In genomic region chr1:20609541-20609940, GRCh38 we compare ENCODE assay signal across 34 cellular contexts. TPM values are rescaled to one million over a fixed set of nuclear protein-coding genes. Genes with fewer than 3 reads are reported as not detected.
"Had no signal": no experiment of that assay in that cellular context is flagged by ENCODE, and none has a peak within 500 bp of the region (broad histone marks: within the 10 kb centered on the region; RNA-seq: fewer than 3 reads in every experiment).

No MANE protein-coding gene starts in this region.

- H3K4me1 Mint-ChIP-seq: activated CD4-positive, alpha-beta memory T cell treated with anti-CD3 and anti-CD28 coated beads, Interleukin-2, amount 10 ng/mL, durations not matched to agents 7 days and 5 days; activated CD4-positive, alpha-beta T cell treated with anti-CD3 and anti-CD28 coated beads, Interleukin-2, amount 10 ng/mL, durations not matched to agents 7 days and 5 days; activated naive CD4-positive, alpha-beta T cell treated with anti-CD3 and anti-CD28 coated beads, Interleukin-2, amount 50 U/mL, for 24 hours; activated naive CD8-positive, alpha-beta T cell treated with anti-CD3 and anti-CD28 coated beads, Interleukin-2, amount 50 U/mL, for 24 hours; activated T-helper 17 cell treated with anti-CD3 and anti-CD28 coated beads, Interleukin-2, amount 50 U/mL, for 72 hours; naive thymus-derived CD4-positive, alpha-beta T cell; stimulated activated memory B cell treated with anti-CD40 and anti-IgM and Interleukin-4, amounts not matched to agents 10 μg/mL and 1 μg/mL and 100 μg/mL, for 72 hours; stimulated activated naive CD8-positive, alpha-beta T cell treated with anti-CD3 and anti-CD28 coated beads, Interleukin-15, amount 100 ng/mL, for 72 hours; T-helper 17 cell had no signal

- H3K36me3 ChIP-seq: breast epithelium, ovary, uterus had no signal

- H3K4me3 ChIP-seq: breast epithelium, ovary, smooth muscle cell, uterus had no signal

- H3K36me3 Mint-ChIP-seq: activated naive CD4-positive, alpha-beta T cell treated with anti-CD3 and anti-CD28 coated beads, Interleukin-2, amount 50 U/mL, for 24 hours; naive thymus-derived CD4-positive, alpha-beta T cell; stimulated activated memory B cell treated with anti-CD40 and anti-IgM and Interleukin-4, amounts not matched to agents 10 μg/mL and 1 μg/mL and 100 μg/mL, for 72 hours; type B pancreatic cell had no signal

- H3K27ac Mint-ChIP-seq: activated CD4-positive, alpha-beta memory T cell treated with anti-CD3 and anti-CD28 coated beads, Interleukin-2, amount 10 ng/mL, durations not matched to agents 7 days and 5 days; activated CD4-positive, alpha-beta T cell treated with anti-CD3 and anti-CD28 coated beads, Interleukin-2, amount 10 ng/mL, durations not matched to agents 7 days and 5 days; activated naive CD4-positive, alpha-beta T cell treated with anti-CD3 and anti-CD28 coated beads, Interleukin-2, amount 50 U/mL, for 24 hours; activated naive CD8-positive, alpha-beta T cell treated with anti-CD3 and anti-CD28 coated beads, Interleukin-2, amount 50 U/mL, for 24 hours; activated T-helper 17 cell treated with anti-CD3 and anti-CD28 coated beads, Interleukin-2, amount 50 U/mL, for 72 hours; naive thymus-derived CD4-positive, alpha-beta T cell; progenitor cell of endocrine pancreas; stimulated activated memory B cell treated with anti-CD40 and anti-IgM and Interleukin-4, amounts not matched to agents 10 μg/mL and 1 μg/mL and 100 μg/mL, for 72 hours; stimulated activated naive CD8-positive, alpha-beta T cell treated with anti-CD3 and anti-CD28 coated beads, Interleukin-15, amount 100 ng/mL, for 72 hours; T-helper 17 cell; type B pancreatic cell had no signal

- H3K27ac ChIP-seq: breast epithelium, ovary, uterus had no signal

- H3K9me3 ChIP-seq: breast epithelium, ovary, uterus had no signal

- DNase-seq: activated CD4-positive, alpha-beta memory T cell treated with anti-CD3 and anti-CD28 coated beads, Interleukin-2, amount 10 ng/mL, durations not matched to agents 7 days and 5 days; activated CD4-positive, alpha-beta T cell treated with anti-CD3 and anti-CD28 coated beads for 1 hour; activated CD4-positive, alpha-beta T cell treated with anti-CD3 and anti-CD28 coated beads, Interleukin-2, amount 10 ng/mL, durations not matched to agents 7 days and 5 days; activated CD8-positive, alpha-beta memory T cell treated with anti-CD3 and anti-CD28 coated beads, Interleukin-2, amount 50 U/mL, for 48 hours; activated naive CD8-positive, alpha-beta T cell treated with anti-CD3 and anti-CD28 coated beads, Interleukin-2, amount 50 U/mL, for 24 hours; activated T-cell treated with anti-CD3 and anti-CD28 coated beads, Interleukin-2, amount 50 U/mL, for 4 hours; amygdala; central memory CD4-positive, alpha-beta T cell; foreskin fibroblast; head of caudate nucleus; hippocampal formation; left cardiac atrium; left ventricle myocardium superior; naive thymus-derived CD4-positive, alpha-beta T cell; ovary; stimulated activated CD4-positive, alpha-beta T cell treated with anti-CD3 and anti-CD28 coated beads, Interleukin-1b, Interleukin-23, amount 100 ng/mL, for 48 hours; stimulated activated CD4-positive, alpha-beta T cell treated with anti-CD3 and anti-CD28 coated beads, Interleukin-4, amount 100 ng/mL, for 4 hours; stimulated activated CD8-positive, alpha-beta memory T cell treated with anti-CD3 and anti-CD28 coated beads, Interleukin-4, amount 100 ng/mL, for 48 hours; stimulated activated naive CD8-positive, alpha-beta T cell treated with anti-CD3 and anti-CD28 coated beads, Interleukin-15, amount 100 ng/mL, for 72 hours; substantia nigra; T-helper 17 cell; T1000; uterus had no signal

- H3K27me3 Mint-ChIP-seq: activated CD4-positive, alpha-beta T cell treated with anti-CD3 and anti-CD28 coated beads, Interleukin-2, amount 10 ng/mL, durations not matched to agents 7 days and 5 days had no signal

- H3K27me3 ChIP-seq: breast epithelium, ovary, uterus had no signal

- H3K4me1 ChIP-seq: breast epithelium, uterus had no signal

- ATAC-seq: activated naive CD8-positive, alpha-beta T cell treated with anti-CD3 and anti-CD28 coated beads, Interleukin-2, amount 50 U/mL, for 24 hours; activated T-cell treated with anti-CD3 and anti-CD28 coated beads, Interleukin-2, amount 50 U/mL, for 4 hours; activated T-helper 17 cell treated with anti-CD3 and anti-CD28 coated beads, Interleukin-2, amount 50 U/mL, for 72 hours; esophagus mucosa; left cardiac atrium; left ventricle myocardium superior; naive thymus-derived CD4-positive, alpha-beta T cell; sciatic nerve; stimulated activated memory B cell treated with anti-CD40 and anti-IgM and Interleukin-4, amounts not matched to agents 10 μg/mL and 1 μg/mL and 100 μg/mL, for 72 hours; stimulated activated naive CD8-positive, alpha-beta T cell treated with anti-CD3 and anti-CD28 coated beads, Interleukin-15, amount 100 ng/mL, for 72 hours; T-helper 17 cell had no signal

- H3K4me3 Mint-ChIP-seq: activated CD4-positive, alpha-beta memory T cell treated with anti-CD3 and anti-CD28 coated beads, Interleukin-2, amount 10 ng/mL, durations not matched to agents 7 days and 5 days; activated CD4-positive, alpha-beta T cell treated with anti-CD3 and anti-CD28 coated beads, Interleukin-2, amount 10 ng/mL, durations not matched to agents 7 days and 5 days; activated naive CD4-positive, alpha-beta T cell treated with anti-CD3 and anti-CD28 coated beads, Interleukin-2, amount 50 U/mL, for 24 hours; activated naive CD8-positive, alpha-beta T cell treated with anti-CD3 and anti-CD28 coated beads, Interleukin-2, amount 50 U/mL, for 24 hours; activated T-cell treated with anti-CD3 and anti-CD28 coated beads, Interleukin-2, amount 50 U/mL, for 4 hours; activated T-helper 17 cell treated with anti-CD3 and anti-CD28 coated beads, Interleukin-2, amount 50 U/mL, for 72 hours; naive thymus-derived CD4-positive, alpha-beta T cell; stimulated activated memory B cell treated with anti-CD40 and anti-IgM and Interleukin-4, amounts not matched to agents 10 μg/mL and 1 μg/mL and 100 μg/mL, for 72 hours; stimulated activated naive CD8-positive, alpha-beta T cell treated with anti-CD3 and anti-CD28 coated beads, Interleukin-15, amount 100 ng/mL, for 72 hours; T-helper 17 cell; type B pancreatic cell had no signal

- H3K4me2 ChIP-seq: smooth muscle cell had no signal

- H3K9me3 Mint-ChIP-seq: activated CD4-positive, alpha-beta memory T cell treated with anti-CD3 and anti-CD28 coated beads, Interleukin-2, amount 10 ng/mL, durations not matched to agents 7 days and 5 days; activated CD4-positive, alpha-beta T cell treated with anti-CD3 and anti-CD28 coated beads, Interleukin-2, amount 10 ng/mL, durations not matched to agents 7 days and 5 days; activated naive CD4-positive, alpha-beta T cell treated with anti-CD3 and anti-CD28 coated beads, Interleukin-2, amount 50 U/mL, for 24 hours; activated naive CD8-positive, alpha-beta T cell treated with anti-CD3 and anti-CD28 coated beads, Interleukin-2, amount 50 U/mL, for 24 hours; activated T-cell treated with anti-CD3 and anti-CD28 coated beads, Interleukin-2, amount 50 U/mL, for 4 hours; activated T-helper 17 cell treated with anti-CD3 and anti-CD28 coated beads, Interleukin-2, amount 50 U/mL, for 72 hours; naive thymus-derived CD4-positive, alpha-beta T cell; stimulated activated memory B cell treated with anti-CD40 and anti-IgM and Interleukin-4, amounts not matched to agents 10 μg/mL and 1 μg/mL and 100 μg/mL, for 72 hours; stimulated activated naive CD8-positive, alpha-beta T cell treated with anti-CD3 and anti-CD28 coated beads, Interleukin-15, amount 100 ng/mL, for 72 hours; type B pancreatic cell had no signal

RNA-seq across cellular contexts. Expression of gene CDA, which starts 20.6 kb away (rescaled TPM):
- total RNA-seq: activated CD4-positive, alpha-beta memory T cell treated with anti-CD3 and anti-CD28 coated beads, Interleukin-2, amount 10 ng/mL, durations not matched to agents 7 days and 5 days; activated CD4-positive, alpha-beta T cell treated with anti-CD3 and anti-CD28 coated beads, Interleukin-2, amount 10 ng/mL, durations not matched to agents 7 days and 5 days; activated T-cell treated with anti-CD3 and anti-CD28 coated beads, Interleukin-2, amount 50 U/mL, for 4 hours; activated T-helper 17 cell treated with anti-CD3 and anti-CD28 coated beads, Interleukin-2, amount 50 U/mL, for 72 hours; progenitor cell of endocrine pancreas had no signal
- polyA plus RNA-seq: naive thymus-derived CD4-positive, alpha-beta T cell had no signal

RNA-seq across cellular contexts. Expression of gene FAM43B, which starts 57.2 kb away (rescaled TPM):
- total RNA-seq: activated CD4-positive, alpha-beta memory T cell treated with anti-CD3 and anti-CD28 coated beads, Interleukin-2, amount 10 ng/mL, durations not matched to agents 7 days and 5 days; activated CD4-positive, alpha-beta T cell treated with anti-CD3 and anti-CD28 coated beads, Interleukin-2, amount 10 ng/mL, durations not matched to agents 7 days and 5 days; activated T-helper 17 cell treated with anti-CD3 and anti-CD28 coated beads, Interleukin-2, amount 50 U/mL, for 72 hours; lung microvascular endothelial cell; naive thymus-derived CD4-positive, alpha-beta T cell; T-helper 17 cell had no signal
- polyA plus RNA-seq: keratinocyte; naive thymus-derived CD4-positive, alpha-beta T cell had no signal
